2 cellular contexts compared by ENCODE assay signal in the genomic region with DNA sequence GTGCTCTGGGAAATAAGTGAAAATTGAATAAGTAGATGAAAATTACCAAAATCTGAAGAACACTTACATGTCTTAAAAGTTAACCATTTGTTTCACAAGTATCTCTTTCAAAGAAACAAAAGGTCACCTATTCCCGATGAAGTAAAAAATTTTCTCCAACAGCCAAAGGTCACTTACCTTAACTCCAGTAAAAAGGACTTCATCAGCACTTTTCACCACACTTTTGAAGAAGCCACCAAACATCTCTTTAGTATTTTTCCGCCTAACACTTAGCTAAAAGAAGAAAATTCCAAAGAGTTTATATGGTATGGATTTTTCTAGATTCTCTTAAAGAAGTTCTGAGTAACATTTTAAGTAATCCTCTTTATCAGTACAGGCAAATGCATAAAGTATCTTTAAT.
TF ChIP-seq lines count a peak whose summit lies in the region.

No MANE protein-coding gene starts in this region.

TF ChIP-seq in IMR-90, 13 proteins besides CTCF, POLR2A, EP300 and RAD21:
- peak; percentile 68 for TF ChIP-seq MAFK (IDR thresholded peaks at IDR 0.05; ENCODE audit: low read depth, low read length)
- TF ChIP-seq RFX5 (IDR thresholded peaks at IDR 0.05; ENCODE audit: low read depth, low read length) = no peak

TF ChIP-seq in K562, 482 proteins besides CTCF, POLR2A, EP300 and RAD21:
- no peak for TF ChIP-seq IRF9 (tag; IDR thresholded peaks at IDR 0.05)
- no peak for TF ChIP-seq ARNT (IDR thresholded peaks at IDR 0.05)
- no peak for TF ChIP-seq U2AF1 (optimal IDR thresholded peaks at IDR 0.05; ENCODE audit: low read depth, low read length)
- TF ChIP-seq FOSL1 (tag; conservative IDR thresholded peaks at IDR 0.05) = no peak
- TF ChIP-seq ZNF316 (IDR thresholded peaks at IDR 0.05) = peak; percentile 76
- peak; percentile 43; the same call in 1 of the 2 replicates for TF ChIP-seq MAFK (IDR thresholded peaks at IDR 0.05; ENCODE audit: low read length)
- peak; percentile 60 for TF ChIP-seq C11orf30 (IDR thresholded peaks at IDR 0.05; ENCODE audit: low read depth)
- peak; percentile 47; the same call in 1 of the 2 replicates for TF ChIP-seq MAFG (tag; conservative IDR thresholded peaks at IDR 0.05)
- peak; percentile 39; the same call in 1 of the 2 replicates for TF ChIP-seq MAFF (IDR thresholded peaks at IDR 0.05; ENCODE audit: low read length)
